Comparison of ENCODE assay signal across 13 cellular contexts in genomic region chr1:23395162-23395724, GRCh38. TPM values are rescaled to one million over a fixed set of nuclear protein-coding genes. Genes with fewer than 3 reads are reported as not detected.
A peak's percentile ranks its signal among the peaks of the same experiment; 100 is the strongest.
DNase-seq lines count a peak whose midpoint lies in the region; ATAC-seq, FAIRE-seq and TF ChIP-seq lines count a peak whose summit lies in the region.
"Had no signal": no experiment of that assay in that cellular context is flagged by ENCODE, and none has a peak within 500 bp of the region (broad histone marks: within the 10 kb centered on the region; RNA-seq: fewer than 3 reads in every experiment).

No MANE protein-coding gene starts in this region.

- H3K4me1 ChIP-seq in SJCRH30 (peaks cover 13% of the 10 kb centered on the region), muscle layer of duodenum (ENCODE audit: control insufficient read depth in 1 of 2, insufficient read depth in 2 of 2, low read length in 2 of 2) (peaks cover 3 to 10% of the 10 kb centered on the region in 2 donors), thyroid gland (peaks cover 0 to 22% of the 10 kb centered on the region in 2 donors)

- intact Hi-C loops in thyroid gland (cut with DNase I) = no loop called here

- FAIRE-seq in H54 (lab: Jason Lieb, UNC) = no peak

- no peak for ATAC-seq in activated CD4-positive, CD25-positive, alpha-beta regulatory T cell treated with anti-CD3 and anti-CD28 coated beads, Interleukin-2, amount 50 U/mL, for 24 hours

- 52 to 62% methylated on average over 8 of the region's 8 CpGs for WGBS in thyroid gland, 2 donors

- no peaks in the 10 kb centered on the region for H3K36me3 ChIP-seq in SJCRH30
- peaks cover 4 to 10% of the 10 kb centered on the region in 2 donors for H3K36me3 ChIP-seq in muscle layer of duodenum (ENCODE audit: control insufficient read depth in 1 of 2, insufficient read depth in 2 of 2, low read length in 2 of 2)
- H3K36me3 ChIP-seq in thyroid gland = no peaks in the 10 kb centered on the region

- no peak for TF ChIP-seq POLR2A in thyroid gland (IDR thresholded peaks at IDR 0.05)
- TF ChIP-seq POLR2A in H54 (IDR thresholded peaks at IDR 0.05; ENCODE audit: low read depth, low read length) = no peak

- no peaks in the 10 kb centered on the region for H3K27me3 ChIP-seq in SJCRH30
- H3K27me3 ChIP-seq in muscle layer of duodenum (ENCODE audit: low read depth, low read length) = no peaks in the 10 kb centered on the region
- H3K27me3 ChIP-seq in thyroid gland = no peaks in the 10 kb centered on the region

- DNase-seq in SJCRH30 = no peak
- no peak for DNase-seq in fibroblast of pulmonary artery (ENCODE audit: low read depth)
- DNase-seq in thyroid gland = no peak
- no peak for DNase-seq in H54 (ENCODE audit: insufficient read length, low spot score)
- DNase-seq in HuH-7.5 (ENCODE audit: low spot score) = no peak
- DNase-seq in NOMO-1 treated with DMSO at 0.1 percent for 48 hours (lab: John Stamatoyannopoulos, UW; ENCODE audit: unreplicated experiment) = no peak
- DNase-seq: activated CD8-positive, alpha-beta memory T cell treated with anti-CD3 and anti-CD28 coated beads for 24 hours; CD4-positive, alpha-beta T cell; MV-4-11; NCI-H226; PC-9 had no signal

- TF ChIP-seq CTCF in fibroblast of pulmonary artery (IDR thresholded peaks at IDR 0.05; ENCODE audit: low read length, missing control alignments) (no peak), thyroid gland (IDR thresholded peaks at IDR 0.05) (no peak)

- peak overlapping the region; percentile 8 for H3K4me3 ChIP-seq in SJCRH30
- H3K4me3 ChIP-seq in fibroblast of pulmonary artery (replicated peaks; ENCODE audit: low read depth, low read length) = peak overlapping the region; percentile 2
- peak overlapping the region in 1 of 2 donors; percentile 25 for H3K4me3 ChIP-seq in muscle layer of duodenum (ENCODE audit: low read depth in 1 of 2, low read length in 2 of 2)
- H3K4me3 ChIP-seq in thyroid gland (replicated peaks in 1 of 3) = no peak overlapping the region
- H3K4me3 ChIP-seq: PC-9 had no signal

- H3K9me3 ChIP-seq in SJCRH30 (replicated peaks) = no peaks in the 10 kb centered on the region
- no peaks in the 10 kb centered on the region for H3K9me3 ChIP-seq in muscle layer of duodenum (ENCODE audit: control insufficient read depth in 1 of 2, low read length in 2 of 2)
- H3K9me3 ChIP-seq in thyroid gland = no peaks in the 10 kb centered on the region

- H3K27ac ChIP-seq in SJCRH30 = no peak overlapping the region
- H3K27ac ChIP-seq in muscle layer of duodenum (ENCODE audit: low read length) = peak overlapping the region; percentile 86
- peak overlapping the region; percentile 33 to 81 (median 59) for H3K27ac ChIP-seq in thyroid gland
- H3K27ac ChIP-seq: PC-9 had no signal

RNA-seq across cellular contexts. Expression of gene ZNF436, which starts 25.6 kb away (rescaled TPM):
- 13.8 and 15.8 TPM in 2 replicates for total RNA-seq in SJCRH30 (2014; rRNA removed; shearing (Covaris generic))
- total RNA-seq in thyroid gland = 10 to 100 TPM; 22.0 to 44.0 (median 31.1) TPM

RNA-seq across cellular contexts. Expression of gene TCEA3, which starts 29.3 kb away (rescaled TPM):
- total RNA-seq in SJCRH30 (2014; rRNA removed; shearing (Covaris generic)) = 0.10 TPM in 1 of 2 replicates, not detected in the other
- 10 to 100 TPM; 26.8 to 50.4 (median 48.0) TPM for total RNA-seq in thyroid gland

RNA-seq across cellular contexts. Expression of gene HNRNPR, which starts 51.2 kb away (rescaled TPM):
- total RNA-seq in SJCRH30 (2014; rRNA removed; shearing (Covaris generic)) = 342 and 380 TPM in 2 replicates
- 100 to 1,000 TPM in 2 of 4 donors, 10 to 100 TPM in 2; 82.8 to 107 (median 99.4) TPM for total RNA-seq in thyroid gland

Comparison
In these comparisons a context has a peak if more than half of its experiments do, and no peak if none do; other contexts are left out.
1. H3K4me3 ChIP-seq: peak in SJCRH30 (single experiment) and fibroblast of pulmonary artery (single experiment); none in thyroid gland (0 of 3).
2. RNA of gene TCEA3, which starts 29.3 kb away (total RNA-seq): 26.8 to 50.4 TPM in thyroid gland; 0.10 TPM in SJCRH30; every median in the first group is over 10 times any median in the second.